ENCODE assay signal across 1 cellular context in genomic region chr22:46775364-46775758, GRCh38.
TF ChIP-seq lines count a peak whose summit lies in the region.

No MANE protein-coding gene starts in this region.

TF ChIP-seq in HEK293, 187 proteins besides CTCF, POLR2A, EP300 and RAD21 (continued from another document):
- TF ChIP-seq ZNF280C (tag by site-specific recombination; IDR thresholded peaks at IDR 0.05) (no peak), ZNF354C (tag by site-specific recombination; IDR thresholded peaks at IDR 0.05; ENCODE audit: borderline replicate concordance, low read depth) (no peak), ZNF366 (tag by site-specific recombination; conservative IDR thresholded peaks at IDR 0.05) (no peak), KLF9 (tag by site-specific recombination; IDR thresholded peaks at IDR 0.05; ENCODE audit: low read depth) (no peak), ZNF37A (tag by site-specific recombination; IDR thresholded peaks at IDR 0.05) (no peak), GLIS1 (tag by site-specific recombination; IDR thresholded peaks at IDR 0.05) (no peak), PATZ1 (tag by site-specific recombination; IDR thresholded peaks at IDR 0.05) (no peak), GFI1B (tag by site-specific recombination; IDR thresholded peaks at IDR 0.05) (no peak), ZNF416 (tag by site-specific recombination; IDR thresholded peaks at IDR 0.05) (no peak), ZNF501 (tag by site-specific recombination; IDR thresholded peaks at IDR 0.05) (no peak), BCL11B (tag by site-specific recombination; IDR thresholded peaks at IDR 0.05; ENCODE audit: low read depth) (no peak), ZIC2 (tag by site-specific recombination; IDR thresholded peaks at IDR 0.05) (no peak), ZNF350 (tag by site-specific recombination; IDR thresholded peaks at IDR 0.05) (no peak), ZFP69B (tag by site-specific recombination; IDR thresholded peaks at IDR 0.05) (no peak)
